In genomic region chr9:35862328-35862727, GRCh38 we compare ENCODE assay signal across 33 cellular contexts. TPM values are rescaled to one million over a fixed set of nuclear protein-coding genes. Genes with fewer than 3 reads are reported as not detected.
"Had no signal": no experiment of that assay in that cellular context is flagged by ENCODE, and none has a peak within 500 bp of the region (broad histone marks: within the 10 kb centered on the region; RNA-seq: fewer than 3 reads in every experiment).

No MANE protein-coding gene starts in this region.

- H3K27ac ChIP-seq: brain microvascular endothelial cell, esophagus squamous epithelium, gastroesophageal sphincter, heart right ventricle had no signal

- H3K9me3 ChIP-seq: esophagus squamous epithelium, gastroesophageal sphincter, heart right ventricle had no signal

- H3K4me1 ChIP-seq: esophagus squamous epithelium had no signal

- DNase-seq: activated CD4-positive, alpha-beta memory T cell treated with anti-CD3 and anti-CD28 coated beads for 36 hours; activated CD4-positive, alpha-beta T cell treated with anti-CD3 and anti-CD28 coated beads for 36 hours; activated CD4-positive, alpha-beta T cell treated with anti-CD3 and anti-CD28 coated beads, Interleukin-2, amount 10 ng/mL, durations not matched to agents 24 days and 14 days; activated CD4-positive, CD25-positive, alpha-beta regulatory T cell; activated CD4-positive, CD25-positive, alpha-beta regulatory T cell treated with anti-CD3 and anti-CD28 coated beads, Interleukin-2, amount 50 U/mL, for 72 hours; activated gamma-delta T cell; activated naive CD4-positive, alpha-beta T cell; activated naive CD4-positive, alpha-beta T cell treated with anti-CD3 and anti-CD28 coated beads, Interleukin-2, amount 10 ng/mL, durations not matched to agents 7 days and 5 days; activated naive CD8-positive, alpha-beta T cell treated with anti-CD3 and anti-CD28 coated beads, Interleukin-2, amount 10 ng/mL, durations not matched to agents 7 days and 5 days; activated T-cell treated with anti-CD3 and anti-CD28 coated beads, Interleukin-2, amount 50 U/mL, for 1 hour; activated T-cell treated with anti-CD3 and anti-CD28 coated beads, Interleukin-2, amount 50 U/mL, for 72 hours; brain microvascular endothelial cell; cortex of kidney; dermis blood vessel endothelial cell; effector CD4-positive, alpha-beta T cell; effector memory CD8-positive, alpha-beta T cell; erythroblast; esophagus squamous epithelium; foreskin melanocyte; heart right ventricle; hippocampal formation; T-helper 2 cell had no signal

- ATAC-seq: activated CD4-positive, alpha-beta T cell treated with anti-CD3 and anti-CD28 coated beads for 36 hours; activated naive CD4-positive, alpha-beta T cell treated with anti-CD3 and anti-CD28 coated beads, Interleukin-2, amount 50 U/mL, for 72 hours; activated T-cell treated with anti-CD3 and anti-CD28 coated beads, Interleukin-2, amount 50 U/mL, for 72 hours; effector memory CD8-positive, alpha-beta T cell; gastroesophageal sphincter; heart right ventricle had no signal

- H3K4me3 ChIP-seq: esophagus squamous epithelium, gastroesophageal sphincter, heart right ventricle had no signal

- H3K36me3 ChIP-seq: brain microvascular endothelial cell, esophagus squamous epithelium, gastroesophageal sphincter, heart right ventricle had no signal

RNA-seq across cellular contexts. Expression of gene OR13J1, which starts 7.9 kb away (rescaled TPM):
- total RNA-seq: activated CD4-positive, alpha-beta memory T cell treated with anti-CD3 and anti-CD28 coated beads for 36 hours; activated CD4-positive, alpha-beta T cell treated with anti-CD3 and anti-CD28 coated beads for 36 hours; activated CD4-positive, alpha-beta T cell treated with anti-CD3 and anti-CD28 coated beads, Interleukin-2, amount 10 ng/mL, durations not matched to agents 24 days and 14 days; activated CD8-positive, alpha-beta memory T cell treated with anti-CD3 and anti-CD28 coated beads for 36 hours; activated naive CD4-positive, alpha-beta T cell treated with anti-CD3 and anti-CD28 coated beads, Interleukin-2, amount 50 U/mL, for 72 hours; activated naive CD8-positive, alpha-beta T cell treated with anti-CD3 and anti-CD28 coated beads, Interleukin-2, amount 10 ng/mL, durations not matched to agents 7 days and 5 days; activated T-cell treated with anti-CD3 and anti-CD28 coated beads, Interleukin-2, amount 50 U/mL, for 72 hours; astrocyte; bronchial epithelial cell; cardiac septum; cerebellum; dermis blood vessel endothelial cell; esophagus squamous epithelium; fibroblast of lung; fibroblast of villous mesenchyme; gastroesophageal sphincter; glomerular endothelial cell; heart right ventricle; T-helper 1 cell treated with Interleukin-12 subunit alpha and Interleukin-12 subunit beta and Interleukin-4 antibody, amounts not matched to agents 30 ng/mL and 1 ng/mL, for 36 hours had no signal
- polyA plus RNA-seq: fibroblast of lung, heart right ventricle had no signal

RNA-seq across cellular contexts. Expression of gene FAM221B, which starts 33.8 kb away (rescaled TPM):
- total RNA-seq: activated CD4-positive, alpha-beta memory T cell treated with anti-CD3 and anti-CD28 coated beads for 36 hours; activated CD4-positive, alpha-beta T cell treated with anti-CD3 and anti-CD28 coated beads for 36 hours; activated CD4-positive, alpha-beta T cell treated with anti-CD3 and anti-CD28 coated beads, Interleukin-2, amount 10 ng/mL, durations not matched to agents 24 days and 14 days; activated CD8-positive, alpha-beta memory T cell treated with anti-CD3 and anti-CD28 coated beads for 36 hours; activated naive CD4-positive, alpha-beta T cell treated with anti-CD3 and anti-CD28 coated beads, Interleukin-2, amount 50 U/mL, for 72 hours; activated naive CD8-positive, alpha-beta T cell treated with anti-CD3 and anti-CD28 coated beads, Interleukin-2, amount 10 ng/mL, durations not matched to agents 7 days and 5 days; activated T-cell treated with anti-CD3 and anti-CD28 coated beads, Interleukin-2, amount 50 U/mL, for 72 hours; astrocyte; bronchial epithelial cell; cardiac septum; cerebellum; dermis blood vessel endothelial cell; esophagus squamous epithelium; fibroblast of lung; fibroblast of villous mesenchyme; gastroesophageal sphincter; glomerular endothelial cell; heart right ventricle; T-helper 1 cell treated with Interleukin-12 subunit alpha and Interleukin-12 subunit beta and Interleukin-4 antibody, amounts not matched to agents 30 ng/mL and 1 ng/mL, for 36 hours had no signal
- polyA plus RNA-seq: fibroblast of lung, heart right ventricle had no signal

RNA-seq across cellular contexts. Expression of gene HRCT1, which starts 43.7 kb away (rescaled TPM):
- total RNA-seq: activated CD4-positive, alpha-beta memory T cell treated with anti-CD3 and anti-CD28 coated beads for 36 hours; activated CD4-positive, alpha-beta T cell treated with anti-CD3 and anti-CD28 coated beads for 36 hours; activated CD4-positive, alpha-beta T cell treated with anti-CD3 and anti-CD28 coated beads, Interleukin-2, amount 10 ng/mL, durations not matched to agents 24 days and 14 days; activated CD8-positive, alpha-beta memory T cell treated with anti-CD3 and anti-CD28 coated beads for 36 hours; activated naive CD4-positive, alpha-beta T cell treated with anti-CD3 and anti-CD28 coated beads, Interleukin-2, amount 50 U/mL, for 72 hours; activated naive CD8-positive, alpha-beta T cell treated with anti-CD3 and anti-CD28 coated beads, Interleukin-2, amount 10 ng/mL, durations not matched to agents 7 days and 5 days; activated T-cell treated with anti-CD3 and anti-CD28 coated beads, Interleukin-2, amount 50 U/mL, for 72 hours; cerebellum; T-helper 1 cell treated with Interleukin-12 subunit alpha and Interleukin-12 subunit beta and Interleukin-4 antibody, amounts not matched to agents 30 ng/mL and 1 ng/mL, for 36 hours had no signal

RNA-seq across cellular contexts. Expression of gene SPAAR, which starts 47.0 kb away (rescaled TPM):
- total RNA-seq: activated CD4-positive, alpha-beta memory T cell treated with anti-CD3 and anti-CD28 coated beads for 36 hours; activated CD4-positive, alpha-beta T cell treated with anti-CD3 and anti-CD28 coated beads for 36 hours; activated CD4-positive, alpha-beta T cell treated with anti-CD3 and anti-CD28 coated beads, Interleukin-2, amount 10 ng/mL, durations not matched to agents 24 days and 14 days; activated CD8-positive, alpha-beta memory T cell treated with anti-CD3 and anti-CD28 coated beads for 36 hours; activated naive CD4-positive, alpha-beta T cell treated with anti-CD3 and anti-CD28 coated beads, Interleukin-2, amount 50 U/mL, for 72 hours; activated naive CD8-positive, alpha-beta T cell treated with anti-CD3 and anti-CD28 coated beads, Interleukin-2, amount 10 ng/mL, durations not matched to agents 7 days and 5 days; activated T-cell treated with anti-CD3 and anti-CD28 coated beads, Interleukin-2, amount 50 U/mL, for 72 hours; bronchial epithelial cell; fibroblast of villous mesenchyme; T-helper 1 cell treated with Interleukin-12 subunit alpha and Interleukin-12 subunit beta and Interleukin-4 antibody, amounts not matched to agents 30 ng/mL and 1 ng/mL, for 36 hours had no signal
